ENCODE assay signal across 22 cellular contexts in the genomic region with DNA sequence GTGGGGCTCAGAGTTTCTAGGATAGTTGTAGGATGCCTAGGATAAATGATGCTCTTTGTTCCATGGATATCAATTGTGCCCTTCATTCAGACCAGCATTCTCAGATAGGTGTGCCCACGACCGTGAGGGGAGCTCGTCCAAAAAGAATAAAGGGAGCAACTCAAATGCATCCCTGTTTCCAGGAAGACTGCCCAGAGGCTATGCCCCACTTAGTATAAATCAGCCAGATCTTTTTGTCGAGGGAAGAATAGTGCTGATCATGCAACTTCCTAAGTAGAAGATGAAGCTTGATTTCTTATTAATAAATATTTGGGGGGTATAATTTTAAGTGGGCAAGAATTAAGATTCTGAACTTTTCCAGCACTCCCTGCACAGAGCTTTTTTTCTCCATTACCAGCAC.
DNase-seq lines count a peak whose midpoint lies in the region; ATAC-seq, FAIRE-seq and TF ChIP-seq lines count a peak whose summit lies in the region.
"Had no signal": no experiment of that assay in that cellular context is flagged by ENCODE, and none has a peak within 500 bp of the region (broad histone marks: within the 10 kb centered on the region; RNA-seq: fewer than 3 reads in every experiment).

No MANE protein-coding gene starts in this region.

- no peaks in the 10 kb centered on the region for H3K27me3 Mint-ChIP-seq in H9 (ENCODE audit: low read depth)
- H3K27me3 Mint-ChIP-seq: CD4-positive, CD25-positive, alpha-beta regulatory T cell had no signal

- H2BK120ac ChIP-seq in H9 (ENCODE audit: low read depth, low read length, poor library complexity, severe bottlenecking): no peak overlapping the region

- no peak overlapping the region for H3K56ac ChIP-seq in H9 (ENCODE audit: insufficient read length, low read depth, low read length)

- H2BK15ac ChIP-seq in H9 (ENCODE audit: low read depth, low read length): no peak overlapping the region

- POLR2A ChIA-PET in A549 (lab: Yijun Ruan, JAX) (no interaction called here), PC-9 (lab: Charles Lee; ENCODE audit: unreplicated experiment) (no interaction called here), K562 (lab: Yijun Ruan, JAX) (interaction anchor here (0.6 kb wide), 1 partner anchor 13 kb away, joined by 4 read pairs; no protein-coding TSS in a partner anchor)

- CTCF ChIA-PET in A549 (lab: Yijun Ruan, JAX) (no interaction called here), PC-9 (lab: Charles Lee) (no interaction called here), K562 (lab: Yijun Ruan, JAX; ENCODE audit: low intra/inter-chr PET ratio) (no interaction called here)

- no peak overlapping the region for H4K91ac ChIP-seq in H9 (ENCODE audit: insufficient read length, low read depth, low read length)

- H3K27me3 ChIP-seq in H9 (ENCODE audit: insufficient read depth, low read length) (no peaks in the 10 kb centered on the region), PC-9 (ENCODE audit: insufficient read depth, low read depth) (no peaks in the 10 kb centered on the region), K562 (ENCODE audit: control insufficient read depth in 2 of 2, insufficient read depth in 2 of 2, low read length in 2 of 2) (no peaks in the 10 kb centered on the region)

- no peaks in the 10 kb centered on the region for H3K9me3 ChIP-seq in A549
- no peaks in the 10 kb centered on the region for H3K9me3 ChIP-seq in H9 (ENCODE audit: control insufficient read depth, low read depth, low read length)
- H3K9me3 ChIP-seq in PC-9 (ENCODE audit: insufficient read depth, low read depth): no peaks in the 10 kb centered on the region
- H3K9me3 ChIP-seq in K562 (replicated peaks; ENCODE audit: control insufficient read depth, insufficient read depth, low read depth, low read length): no peaks in the 10 kb centered on the region
- H3K9me3 ChIP-seq: Caco-2 had no signal

- FAIRE-seq in A549 (lab: Jason Lieb, UNC) (no peak), K562 (lab: Jason Lieb, UNC) (no peak)
- FAIRE-seq: GM12891, GM19239, H1 had no signal

- TF ChIP-seq POLR2A in A549 (IDR thresholded peaks at IDR 0.05; ENCODE audit: low read length): no peak
- no peak for TF ChIP-seq POLR2A in K562 (conservative IDR thresholded peaks at IDR 0.05)

- TF ChIP-seq RAD21 in A549 (conservative IDR thresholded peaks at IDR 0.05 in 1 of 2, IDR thresholded peaks at IDR 0.05 in 1 of 2) (no peak), K562 (CRISPR knock-in tag; conservative IDR thresholded peaks at IDR 0.05 in 1 of 2, IDR thresholded peaks at IDR 0.05 in 1 of 2) (no peak)

- TF ChIP-seq EP300 in A549 (IDR thresholded peaks at IDR 0.05) (no peak), K562 (IDR thresholded peaks at IDR 0.05; ENCODE audit: low read length) (no peak)

- no peak overlapping the region for H2BK12ac ChIP-seq in H9 (ENCODE audit: insufficient read length, low read depth, low read length)

- H3K4ac ChIP-seq in H9 (ENCODE audit: low read depth, low read length): no peak overlapping the region

- H3F3A ChIP-seq in PC-9 (ENCODE audit: insufficient read depth, low read depth): no peaks in the 10 kb centered on the region

- H3K23me2 ChIP-seq in H9 (ENCODE audit: insufficient read length, low read depth, low read length, poor library complexity, severe bottlenecking): no peaks in the 10 kb centered on the region

- H3K9ac ChIP-seq in H9 (ENCODE audit: extremely low read depth, insufficient read length, low read length) (no peak overlapping the region), K562 (ENCODE audit: insufficient read depth in 1 of 2, low read depth in 2 of 2, low read length in 2 of 2) (no peak overlapping the region)
- H3K9ac ChIP-seq: GM23248 had no signal

- no peaks in the 10 kb centered on the region for H3K9me2 ChIP-seq in PC-9 (ENCODE audit: insufficient read depth)

- BruUV-seq in PC-9 (replicated peaks; lab: Mats Ljungman, UMichigan) (no TSS peak), K562 (replicated peaks; lab: Mats Ljungman, UMichigan) (no TSS peak)

- no peak overlapping the region for H3K4me3 Mint-ChIP-seq in H9
- H3K4me3 Mint-ChIP-seq: CD4-positive, CD25-positive, alpha-beta regulatory T cell; CD8-positive, alpha-beta T cell had no signal

- H4K5ac ChIP-seq in H9 (ENCODE audit: insufficient read length, low read depth, low read length): no peak overlapping the region

- 40% methylated on average over 4 of the region's 4 CpGs for WGBS in A549 (ENCODE audit: missing lambda C conversion rate)
- WGBS in H9 (ENCODE audit: extremely low coverage, insufficient read length, low lambda C conversion rate): no CpG with 5 or more reads among the region's 4 CpGs
- WGBS in K562 (ENCODE audit: insufficient coverage, low coverage, missing lambda C conversion rate): 10% methylated on average over 4 of the region's 4 CpGs

- H3K4me3 ChIP-seq in A549: no peak overlapping the region
- H3K4me3 ChIP-seq in PC-9: no peak overlapping the region
- no peak overlapping the region for H3K4me3 ChIP-seq in K562
- H3K4me3 ChIP-seq: GM23248 had no signal

- no peak overlapping the region for H3T11ph ChIP-seq in H9 (ENCODE audit: low read length)

- H2AFZ ChIP-seq in H9 (ENCODE audit: low read length) (peak overlapping the region; percentile 62), PC-9 (0 out of 2 replicates have a peak overlapping the region, but pooled peaks have one; percentile 12), K562 (ENCODE audit: low read depth, low read length) (no peak overlapping the region)
- H2AFZ ChIP-seq: GM23248 had no signal

- H3K9me3 Mint-ChIP-seq in H9: no peaks in the 10 kb centered on the region

- no peaks in the 10 kb centered on the region for H3K79me1 ChIP-seq in H9 (ENCODE audit: insufficient read depth, low read depth, low read length, poor library complexity, severe bottlenecking)

- H3K79me2 ChIP-seq in H9 (ENCODE audit: insufficient read depth, low read length): no peaks in the 10 kb centered on the region
- no peaks in the 10 kb centered on the region for H3K79me2 ChIP-seq in PC-9 (ENCODE audit: low read depth)
- no peaks in the 10 kb centered on the region for H3K79me2 ChIP-seq in K562 (ENCODE audit: control insufficient read depth, insufficient read depth, low read length)

- H2BK20ac ChIP-seq in H9 (ENCODE audit: low read depth, low read length, poor library complexity, severe bottlenecking): no peak overlapping the region

- H4K20me1 ChIP-seq in H9 (ENCODE audit: control insufficient read depth, insufficient read depth, insufficient read length) (no peaks in the 10 kb centered on the region), PC-9 (ENCODE audit: insufficient read depth) (no peaks in the 10 kb centered on the region), K562 (replicated peaks; ENCODE audit: control insufficient read depth, insufficient read depth, low read length) (no peaks in the 10 kb centered on the region)

- intact Hi-C loops in PC-9 (cut with micrococcal nuclease; ENCODE audit: unreplicated experiment): no loop called here
- intact Hi-C loops in K562 (cut with micrococcal nuclease): no loop called here

- no peak overlapping the region for H3K27ac Mint-ChIP-seq in H9
- H3K27ac Mint-ChIP-seq: CD4-positive, CD25-positive, alpha-beta regulatory T cell; CD8-positive, alpha-beta T cell had no signal

- H3K23ac ChIP-seq in H9 (ENCODE audit: insufficient read length, low read depth, low read length): no peak overlapping the region

- no peak overlapping the region for H2BK5ac ChIP-seq in H9 (ENCODE audit: insufficient read length, low read length)

- no peak overlapping the region for H3K14ac ChIP-seq in H9 (ENCODE audit: insufficient read depth, low read length)

- H3K36me3 Mint-ChIP-seq in H9 (ENCODE audit: insufficient read depth in 1 of 3, low read depth in 3 of 3): no peaks in the 10 kb centered on the region

- no peak overlapping the region for H3K27ac ChIP-seq in A549
- H3K27ac ChIP-seq in H9 (ENCODE audit: insufficient read length, low read depth, low read length): no peak overlapping the region
- H3K27ac ChIP-seq in PC-9: no peak overlapping the region
- H3K27ac ChIP-seq in K562 (ENCODE audit: extremely low read depth, low read depth, low read length): no peak overlapping the region
- H3K27ac ChIP-seq: GM23248 had no signal

- ATAC-seq in A549: no peak
- ATAC-seq in K562: no peak
- ATAC-seq: CD8-positive, alpha-beta T cell; HCT116 had no signal

- in situ Hi-C loops in K562 (cut with MboI): no loop called here
- in situ Hi-C loops in G401 (cut with HindIII; ENCODE audit: low sequenced_read_pairs): no loop called here

- H4K8ac ChIP-seq in H9 (replicated peaks; ENCODE audit: insufficient read length, low read depth, low read length): no peak overlapping the region

- H3K9me1 ChIP-seq in K562 (ENCODE audit: control insufficient read depth, insufficient read depth, low read length): no peaks in the 10 kb centered on the region

- DNase-seq in A549 (ENCODE audit: low read depth in 1 of 2, low spot score in 1 of 2): no peak
- DNase-seq in H9: no peak
- DNase-seq in PC-9: no peak
- no peak for DNase-seq in K562 (ENCODE audit: extremely low read depth in 1 of 4, low spot score in 3 of 4)
- no peak for DNase-seq in G401 (ENCODE audit: low spot score)
- DNase-seq in CD1c-positive myeloid dendritic cell (ENCODE audit: extremely low spot score): no peak
- DNase-seq in islet precursor cell: no peak
- DNase-seq in NK-92 treated with Interleukin-12 subunit alpha and Interleukin-12 subunit beta, amount 100 ng/mL, for 24 hours (lab: John Stamatoyannopoulos, UW): no peak
- DNase-seq: 8988T; C1 segment of cervical spinal cord; Caco-2; CD4-positive, CD25-positive, alpha-beta regulatory T cell; CD8-positive, alpha-beta T cell; DMS153; DND-41; GDM1; GM23248; H7 had no signal

- H3K4me1 Mint-ChIP-seq in H9: peaks cover 15 to 26% of the 10 kb centered on the region in 2 experiments

- TF ChIP-seq CTCF in A549 (IDR thresholded peaks at IDR 0.05): no peak
- TF ChIP-seq CTCF in H9 (conservative IDR thresholded peaks at IDR 0.05): no peak
- no peak for TF ChIP-seq CTCF in PC-9 (conservative IDR thresholded peaks at IDR 0.05)
- TF ChIP-seq CTCF in K562 (IDR thresholded peaks at IDR 0.05 in 2 of 3, conservative IDR thresholded peaks at IDR 0.05 in 1 of 3; ENCODE audit: insufficient read depth in 2 of 3, low read depth in 1 of 3, low read length in 3 of 3): no peak

- no peaks in the 10 kb centered on the region for H3K4me1 ChIP-seq in A549
- no peaks in the 10 kb centered on the region; the same call in 1 of the 2 replicates for H3K4me1 ChIP-seq in H9 (ENCODE audit: insufficient read depth, low read length)
- H3K4me1 ChIP-seq in PC-9 (replicated peaks; ENCODE audit: insufficient read depth): no peaks in the 10 kb centered on the region; the same call in 1 of the 2 replicates
- H3K4me1 ChIP-seq in K562 (replicated peaks in 1 of 2; ENCODE audit: control insufficient read depth in 2 of 2, insufficient read depth in 2 of 2, low read length in 2 of 2): no peaks in the 10 kb centered on the region
- H3K4me1 ChIP-seq: Caco-2 had no signal

- H3K36me3 ChIP-seq in PC-9 (ENCODE audit: low read depth) (no peaks in the 10 kb centered on the region), K562 (ENCODE audit: control insufficient read depth, insufficient read depth, low read length) (no peaks in the 10 kb centered on the region)

- H3K4me2 ChIP-seq in A549 (no peak overlapping the region), H9 (ENCODE audit: insufficient read depth, insufficient read length, low read length) (no peak overlapping the region), PC-9 (no peak overlapping the region), K562 (ENCODE audit: insufficient read depth, low read length) (no peak overlapping the region)

- no peak overlapping the region for H3K18ac ChIP-seq in H9 (ENCODE audit: insufficient read length, low read depth, low read length)

- no peak overlapping the region for H2AK5ac ChIP-seq in H9 (ENCODE audit: insufficient read length, low read length)
